Comparison of ENCODE assay signal across 39 cellular contexts in genomic region chr12:90149453-90149852, GRCh38.
"Had no signal": no experiment of that assay in that cellular context is flagged by ENCODE, and none has a peak within 500 bp of the region (broad histone marks: within the 10 kb centered on the region; RNA-seq: fewer than 3 reads in every experiment).

No MANE protein-coding gene starts in this region.

- H3K27me3 ChIP-seq: adrenal gland, ascending aorta, body of pancreas, brain microvascular endothelial cell, breast epithelium, cardiac muscle cell had no signal

- H3K36me3 Mint-ChIP-seq: activated naive CD4-positive, alpha-beta T cell treated with anti-CD3 and anti-CD28 coated beads, Interleukin-2, amount 10 ng/mL, durations not matched to agents 7 days and 5 days; activated naive CD4-positive, alpha-beta T cell treated with anti-CD3 and anti-CD28 coated beads, Interleukin-2, amount 50 U/mL, for 24 hours; activated naive CD4-positive, alpha-beta T cell treated with anti-CD3 and anti-CD28 coated beads, Interleukin-2, amount 50 U/mL, for 72 hours; activated naive CD8-positive, alpha-beta T cell treated with anti-CD3 and anti-CD28 coated beads for 36 hours; activated naive CD8-positive, alpha-beta T cell treated with anti-CD3 and anti-CD28 coated beads, Interleukin-2, amount 10 ng/mL, durations not matched to agents 7 days and 5 days; brain had no signal

- H3K4me1 ChIP-seq: adrenal gland, ascending aorta, body of pancreas, breast epithelium had no signal

- H3K4me3 Mint-ChIP-seq: activated naive CD4-positive, alpha-beta T cell treated with anti-CD3 and anti-CD28 coated beads for 36 hours; activated naive CD4-positive, alpha-beta T cell treated with anti-CD3 and anti-CD28 coated beads, Interleukin-2, amount 10 ng/mL, durations not matched to agents 7 days and 5 days; activated naive CD4-positive, alpha-beta T cell treated with anti-CD3 and anti-CD28 coated beads, Interleukin-2, amount 50 U/mL, for 24 hours; activated naive CD8-positive, alpha-beta T cell; activated naive CD8-positive, alpha-beta T cell treated with anti-CD3 and anti-CD28 coated beads for 36 hours; activated naive CD8-positive, alpha-beta T cell treated with anti-CD3 and anti-CD28 coated beads, Interleukin-2, amount 10 ng/mL, durations not matched to agents 7 days and 5 days; activated naive CD8-positive, alpha-beta T cell treated with anti-CD3 and anti-CD28 coated beads, Interleukin-2, amount 50 U/mL, for 24 hours; activated T-cell treated with anti-CD3 and anti-CD28 coated beads, Interleukin-2, amount 50 U/mL, for 24 hours; activated T-cell treated with anti-CD3 and anti-CD28 coated beads, Interleukin-2, amount 50 U/mL, for 4 hours; activated T-cell treated with anti-CD3 and anti-CD28 coated beads, Interleukin-2, amount 50 U/mL, for 72 hours; activated T-helper 1 cell treated with anti-CD3 and anti-CD28 coated beads, Interleukin-12 subunit alpha, Interleukin-12 subunit beta, Interleukin-2, Interleukin-4 antibody, amounts not matched to agents 30 ng/mL and 10 ng/mL and 1 ng/mL, durations not matched to agents 14 hours and 24 hours and 36 hours; activated T-helper 17 cell treated with anti-CD3 and anti-CD28 coated beads, Interleukin-2, amount 50 U/mL, for 72 hours; brain; central memory CD8-positive, alpha-beta T cell had no signal

- DNase-seq: activated effector memory CD4-positive, alpha-beta T cell treated with anti-CD3 and anti-CD28 coated beads, Interleukin-2, amount 50 U/mL, for 16 hours; activated effector memory CD4-positive, alpha-beta T cell treated with Interleukin-2 at 50 U/mL for 16 hours; activated gamma-delta T cell; activated gamma-delta T cell treated with Interleukin-2 at 50 U/mL for 16 hours; activated naive CD4-positive, alpha-beta T cell; activated naive CD4-positive, alpha-beta T cell treated with anti-CD3 and anti-CD28 coated beads for 36 hours; activated naive CD4-positive, alpha-beta T cell treated with anti-CD3 and anti-CD28 coated beads, Interleukin-2, amount 10 ng/mL, durations not matched to agents 7 days and 5 days; activated naive CD4-positive, alpha-beta T cell treated with anti-CD3 and anti-CD28 coated beads, Interleukin-2, amount 50 U/mL, for 16 hours; activated naive CD4-positive, alpha-beta T cell treated with Interleukin-2 at 50 U/mL for 16 hours; activated naive CD8-positive, alpha-beta T cell treated with anti-CD3 and anti-CD28 coated beads for 36 hours; activated naive CD8-positive, alpha-beta T cell treated with anti-CD3 and anti-CD28 coated beads, Interleukin-2, amount 10 ng/mL, durations not matched to agents 7 days and 5 days; activated naive CD8-positive, alpha-beta T cell treated with anti-CD3 and anti-CD28 coated beads, Interleukin-2, amount 50 U/mL, for 24 hours; activated T-cell treated with anti-CD3 and anti-CD28 coated beads, Interleukin-2, amount 50 U/mL, for 24 hours; activated T-cell treated with anti-CD3 and anti-CD28 coated beads, Interleukin-2, amount 50 U/mL, for 4 hours; activated T-cell treated with anti-CD3 and anti-CD28 coated beads, Interleukin-2, amount 50 U/mL, for 48 hours; activated T-cell treated with anti-CD3 and anti-CD28 coated beads, Interleukin-2, amount 50 U/mL, for 72 hours; adrenal gland; amniotic stem cell; anterior cingulate cortex; aorta; body of pancreas; brain microvascular endothelial cell; caudate nucleus; central memory CD4-positive, alpha-beta T cell; cerebellar nuclear complex had no signal

- FAIRE-seq: astrocyte, bronchial epithelial cell, colon had no signal

- H3K27ac ChIP-seq: ascending aorta, body of pancreas, brain microvascular endothelial cell, breast epithelium, cardiac muscle cell had no signal

- H3K4me3 ChIP-seq: adrenal gland, ascending aorta, body of pancreas, breast epithelium, cardiac muscle cell had no signal

- H3K27me3 Mint-ChIP-seq: activated naive CD4-positive, alpha-beta T cell treated with anti-CD3 and anti-CD28 coated beads, Interleukin-2, amount 10 ng/mL, durations not matched to agents 7 days and 5 days; activated naive CD8-positive, alpha-beta T cell; activated naive CD8-positive, alpha-beta T cell treated with anti-CD3 and anti-CD28 coated beads for 36 hours; activated naive CD8-positive, alpha-beta T cell treated with anti-CD3 and anti-CD28 coated beads, Interleukin-2, amount 10 ng/mL, durations not matched to agents 7 days and 5 days had no signal

- H3K27ac Mint-ChIP-seq: activated naive CD4-positive, alpha-beta T cell treated with anti-CD3 and anti-CD28 coated beads for 36 hours; activated naive CD4-positive, alpha-beta T cell treated with anti-CD3 and anti-CD28 coated beads, Interleukin-2, amount 10 ng/mL, durations not matched to agents 7 days and 5 days; activated naive CD4-positive, alpha-beta T cell treated with anti-CD3 and anti-CD28 coated beads, Interleukin-2, amount 50 U/mL, for 24 hours; activated naive CD4-positive, alpha-beta T cell treated with anti-CD3 and anti-CD28 coated beads, Interleukin-2, amount 50 U/mL, for 72 hours; activated naive CD8-positive, alpha-beta T cell; activated naive CD8-positive, alpha-beta T cell treated with anti-CD3 and anti-CD28 coated beads for 36 hours; activated naive CD8-positive, alpha-beta T cell treated with anti-CD3 and anti-CD28 coated beads, Interleukin-2, amount 10 ng/mL, durations not matched to agents 7 days and 5 days; activated naive CD8-positive, alpha-beta T cell treated with anti-CD3 and anti-CD28 coated beads, Interleukin-2, amount 50 U/mL, for 24 hours; activated T-cell treated with anti-CD3 and anti-CD28 coated beads, Interleukin-2, amount 50 U/mL, for 24 hours; activated T-cell treated with anti-CD3 and anti-CD28 coated beads, Interleukin-2, amount 50 U/mL, for 72 hours; activated T-helper 1 cell treated with anti-CD3 and anti-CD28 coated beads, Interleukin-12 subunit alpha, Interleukin-12 subunit beta, Interleukin-2, Interleukin-4 antibody, amounts not matched to agents 30 ng/mL and 10 ng/mL and 1 ng/mL, durations not matched to agents 14 hours and 24 hours and 36 hours; activated T-helper 17 cell treated with anti-CD3 and anti-CD28 coated beads, Interleukin-2, amount 50 U/mL, for 72 hours; activated T-helper 2 cell treated with anti-CD3 and anti-CD28 coated beads, Interferon-gamma antibody, Interleukin-2, Interleukin-4, amounts not matched to agents 10 μg/mL and 5 μg/mL and 100 μg/mL, durations not matched to agents 14 hours and 24 hours and 36 hours; brain had no signal

- ATAC-seq: activated naive CD4-positive, alpha-beta T cell treated with anti-CD3 and anti-CD28 coated beads, Interleukin-2, amount 50 U/mL, for 72 hours; activated naive CD8-positive, alpha-beta T cell treated with anti-CD3 and anti-CD28 coated beads, Interleukin-2, amount 50 U/mL, for 24 hours; activated T-cell treated with anti-CD3 and anti-CD28 coated beads, Interleukin-2, amount 50 U/mL, for 4 hours; activated T-cell treated with anti-CD3 and anti-CD28 coated beads, Interleukin-2, amount 50 U/mL, for 72 hours; activated T-helper 17 cell treated with anti-CD3 and anti-CD28 coated beads, Interleukin-2, amount 50 U/mL, for 72 hours; body of pancreas had no signal

- H3K9me3 ChIP-seq: adrenal gland, ascending aorta, body of pancreas, breast epithelium had no signal

- H3K4me1 Mint-ChIP-seq: activated naive CD4-positive, alpha-beta T cell treated with anti-CD3 and anti-CD28 coated beads, Interleukin-2, amount 10 ng/mL, durations not matched to agents 7 days and 5 days; activated naive CD4-positive, alpha-beta T cell treated with anti-CD3 and anti-CD28 coated beads, Interleukin-2, amount 50 U/mL, for 24 hours; activated T-helper 17 cell treated with anti-CD3 and anti-CD28 coated beads, Interleukin-2, amount 50 U/mL, for 72 hours; central memory CD8-positive, alpha-beta T cell had no signal

- H3K9me3 Mint-ChIP-seq: activated naive CD4-positive, alpha-beta T cell treated with anti-CD3 and anti-CD28 coated beads for 36 hours; activated naive CD4-positive, alpha-beta T cell treated with anti-CD3 and anti-CD28 coated beads, Interleukin-2, amount 50 U/mL, for 24 hours; activated naive CD4-positive, alpha-beta T cell treated with anti-CD3 and anti-CD28 coated beads, Interleukin-2, amount 50 U/mL, for 72 hours; activated naive CD8-positive, alpha-beta T cell treated with anti-CD3 and anti-CD28 coated beads for 36 hours; activated T-cell treated with anti-CD3 and anti-CD28 coated beads, Interleukin-2, amount 50 U/mL, for 24 hours; activated T-cell treated with anti-CD3 and anti-CD28 coated beads, Interleukin-2, amount 50 U/mL, for 4 hours; activated T-helper 1 cell treated with anti-CD3 and anti-CD28 coated beads, Interleukin-12 subunit alpha, Interleukin-12 subunit beta, Interleukin-2, Interleukin-4 antibody, amounts not matched to agents 30 ng/mL and 10 ng/mL and 1 ng/mL, durations not matched to agents 14 hours and 24 hours and 36 hours; activated T-helper 2 cell treated with anti-CD3 and anti-CD28 coated beads, Interferon-gamma antibody, Interleukin-2, Interleukin-4, amounts not matched to agents 10 μg/mL and 5 μg/mL and 100 μg/mL, durations not matched to agents 14 hours and 24 hours and 36 hours; central memory CD8-positive, alpha-beta T cell had no signal

- H3K36me3 ChIP-seq: adrenal gland, ascending aorta, brain microvascular endothelial cell, breast epithelium, cardiac muscle cell had no signal
